In genomic region chr1:223920805-223921204, GRCh38 we compare ENCODE assay signal across 7 cellular contexts.
DNase-seq lines count a peak whose midpoint lies in the region; ATAC-seq and TF ChIP-seq lines count a peak whose summit lies in the region.
"Not testable (repeated sequence)": the region's sequence is repeated elsewhere in the genome, so short reads cannot be mapped to it uniquely, and the experiment has no call there.

No MANE protein-coding gene starts in this region.

- H4K20me1 ChIP-seq in PC-9 (ENCODE audit: insufficient read depth) = not testable (repeated sequence)

- not testable (repeated sequence) for H3K4me1 Mint-ChIP-seq in activated CD8-positive, alpha-beta T cell treated with anti-CD3 and anti-CD28 coated beads, Interleukin-2, amount 10 ng/mL, durations not matched to agents 7 days and 5 days (ENCODE audit: low read depth); nephron progenitor cell

- BruUV-seq in PC-9 (replicated peaks; lab: Mats Ljungman, UMichigan) = not testable (repeated sequence)

- not testable (repeated sequence) for H3K79me2 ChIP-seq in PC-9 (ENCODE audit: low read depth)

- not testable (repeated sequence) for H3K4me1 ChIP-seq in PC-9 (replicated peaks; ENCODE audit: insufficient read depth); colonic mucosa; heart left ventricle

- H3K9ac ChIP-seq in colonic mucosa (ENCODE audit: low read depth in 2 of 2, low read length in 2 of 2) = not testable (repeated sequence)

- ATAC-seq in activated CD8-positive, alpha-beta T cell treated with anti-CD3 and anti-CD28 coated beads, Interleukin-2, amount 10 ng/mL, durations not matched to agents 7 days and 5 days; heart left ventricle: not testable (repeated sequence)

- DNase-seq in GM06990 (ENCODE audit: extremely low read depth, insufficient read length) = not testable (repeated sequence)
- DNase-seq in PC-9 (peak in 1 of 2 experiments; percentile 45), colonic mucosa (peak; percentile 37), heart left ventricle (peak; percentile 10 to 55 (median 30)), nephron progenitor cell (peak; percentile 18)
- peak; percentile 25 for DNase-seq in activated CD8-positive, alpha-beta T cell treated with anti-CD3 and anti-CD28 coated beads, Interleukin-2, amount 10 ng/mL, durations not matched to agents 7 days and 5 days
- peak; percentile 4 for DNase-seq in stimulated activated CD4-positive, alpha-beta T cell treated with anti-CD3 and anti-CD28 coated beads, Interleukin-4, amount 100 ng/mL, for 1 hour

- H3K36me3 ChIP-seq in GM06990 (ENCODE audit: control insufficient read depth, insufficient read depth, low read length); PC-9 (ENCODE audit: low read depth); colonic mucosa; heart left ventricle: not testable (repeated sequence)

- H3K9me3 Mint-ChIP-seq in activated CD8-positive, alpha-beta T cell treated with anti-CD3 and anti-CD28 coated beads, Interleukin-2, amount 10 ng/mL, durations not matched to agents 7 days and 5 days (ENCODE audit: insufficient read depth); nephron progenitor cell: not testable (repeated sequence)

- H3K27me3 ChIP-seq in GM06990 (replicated peaks; ENCODE audit: control insufficient read depth, insufficient read depth, low read length); PC-9 (ENCODE audit: insufficient read depth, low read depth); colonic mucosa; heart left ventricle: not testable (repeated sequence)

- not testable (repeated sequence) for H2AFZ ChIP-seq in PC-9

- H3K9me3 ChIP-seq in PC-9 (ENCODE audit: insufficient read depth, low read depth); colonic mucosa; heart left ventricle: not testable (repeated sequence)

- TF ChIP-seq CTCF in GM06990 (IDR thresholded peaks at IDR 0.05; ENCODE audit: insufficient read depth, low read length, poor library complexity, severe bottlenecking) (peak; percentile 10), PC-9 (conservative IDR thresholded peaks at IDR 0.05) (0 out of 2 replicates have a peak, but pooled peaks have one; percentile 25), heart left ventricle (IDR thresholded peaks at IDR 0.05) (peak in 9 of 12 donors; percentile 7 to 44 (median 25))
- not testable (repeated sequence) for TF ChIP-seq CTCF in colonic mucosa (IDR thresholded peaks at IDR 0.05); nephron progenitor cell (IDR thresholded peaks at IDR 0.05)

- not testable (repeated sequence) for H3K4me2 ChIP-seq in PC-9

- H3K4me3 ChIP-seq in GM06990 (replicated peaks; ENCODE audit: low read depth, low read length); PC-9; colonic mucosa; heart left ventricle: not testable (repeated sequence)

- not testable (repeated sequence) for H3K27ac ChIP-seq in PC-9, colonic mucosa, heart left ventricle

- H3K36me3 Mint-ChIP-seq in activated CD8-positive, alpha-beta T cell treated with anti-CD3 and anti-CD28 coated beads, Interleukin-2, amount 10 ng/mL, durations not matched to agents 7 days and 5 days (ENCODE audit: low read depth); nephron progenitor cell (ENCODE audit: low read depth): not testable (repeated sequence)

- intact Hi-C loops in PC-9 (cut with micrococcal nuclease; ENCODE audit: unreplicated experiment); colonic mucosa (cut with DNase I); heart left ventricle (cut with DNase I): not testable (repeated sequence)

- not testable (repeated sequence) for H3K4me3 Mint-ChIP-seq in activated CD8-positive, alpha-beta T cell treated with anti-CD3 and anti-CD28 coated beads, Interleukin-2, amount 10 ng/mL, durations not matched to agents 7 days and 5 days; nephron progenitor cell

- WGBS in heart left ventricle, 4 donors = 93 to 100% (median 98%) methylated on average over 1 of the region's 4 CpGs; no CpG with 5 or more reads in 1 of the 4 donors

- TF ChIP-seq POLR2A in heart left ventricle (IDR thresholded peaks at IDR 0.05) = not testable (repeated sequence)

- CTCF ChIA-PET in PC-9 (lab: Charles Lee); activated CD8-positive, alpha-beta T cell treated with anti-CD3 and anti-CD28 coated beads, Interleukin-2, amount 10 ng/mL, durations not matched to agents 7 days and 5 days (lab: Charles Lee): not testable (repeated sequence)

- POLR2A ChIA-PET in PC-9 (lab: Charles Lee; ENCODE audit: unreplicated experiment); activated CD8-positive, alpha-beta T cell treated with anti-CD3 and anti-CD28 coated beads, Interleukin-2, amount 10 ng/mL, durations not matched to agents 7 days and 5 days (lab: Charles Lee): not testable (repeated sequence)

- not testable (repeated sequence) for H3K9me2 ChIP-seq in PC-9 (ENCODE audit: insufficient read depth)

- not testable (repeated sequence) for H3K27ac Mint-ChIP-seq in activated CD8-positive, alpha-beta T cell treated with anti-CD3 and anti-CD28 coated beads, Interleukin-2, amount 10 ng/mL, durations not matched to agents 7 days and 5 days; nephron progenitor cell

- H3K27me3 Mint-ChIP-seq in activated CD8-positive, alpha-beta T cell treated with anti-CD3 and anti-CD28 coated beads, Interleukin-2, amount 10 ng/mL, durations not matched to agents 7 days and 5 days (ENCODE audit: low read depth); nephron progenitor cell (ENCODE audit: low read depth, poor library complexity): not testable (repeated sequence)

- not testable (repeated sequence) for H3F3A ChIP-seq in PC-9 (ENCODE audit: insufficient read depth, low read depth)
